Comparison of ENCODE assay signal across 9 cellular contexts in the genomic region with DNA sequence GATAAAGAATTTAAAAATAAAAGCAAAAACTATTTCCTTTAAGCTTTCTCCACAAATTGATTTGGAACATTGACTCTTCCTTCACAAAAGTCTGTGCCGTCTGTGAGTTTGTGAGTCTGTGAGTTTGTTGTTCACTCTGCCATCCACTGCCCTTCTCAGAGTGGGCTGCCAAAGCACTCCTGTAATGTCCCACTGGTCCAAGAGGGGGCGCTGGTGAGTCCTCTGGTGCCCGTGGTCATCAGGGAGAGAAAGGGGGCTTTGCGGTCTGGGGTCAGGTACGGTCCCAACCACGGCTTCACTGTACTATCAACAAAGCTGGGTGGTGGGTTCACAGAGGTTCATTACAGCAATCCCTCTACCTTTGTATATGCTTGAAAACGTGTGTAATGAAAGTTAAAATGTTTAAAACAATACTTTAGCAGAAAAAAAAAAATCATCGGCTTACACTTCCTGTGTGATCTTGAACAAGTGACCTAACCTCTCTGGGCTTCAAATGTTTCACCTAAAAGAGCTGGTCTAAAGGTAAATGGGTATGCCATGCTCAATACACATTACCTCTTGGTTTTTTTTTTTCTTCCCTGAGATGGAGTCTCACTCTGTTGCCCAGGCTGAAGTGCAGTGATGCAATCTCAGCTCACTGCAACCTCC. TPM values are rescaled to one million over a fixed set of nuclear protein-coding genes. Genes with fewer than 3 reads are reported as not detected.
A peak's percentile ranks its signal among the peaks of the same experiment; 100 is the strongest.
DNase-seq lines count a peak whose midpoint lies in the region; ATAC-seq, FAIRE-seq and TF ChIP-seq lines count a peak whose summit lies in the region.
"Had no signal": no experiment of that assay in that cellular context is flagged by ENCODE, and none has a peak within 500 bp of the region (broad histone marks: within the 10 kb centered on the region; RNA-seq: fewer than 3 reads in every experiment).

No MANE protein-coding gene starts in this region.

- CTCF ChIA-PET in Panc1 (lab: Charles Lee) (interaction anchor here (0.5 to 0.9 kb wide), 5 partner anchors 9 to 806 kb away, joined by 3 to 5 read pairs (median 5); no protein-coding TSS in a partner anchor), GM12878 (lab: Yijun Ruan, JAX) (interaction anchor here (0.6 to 5.0 kb wide), 28 partner anchors 9 to 1868 kb away, joined by 3 to 60 read pairs (median 3); a partner anchor contains a TSS)

- H3K27ac ChIP-seq in Panc1 (ENCODE audit: low read length) (no peak overlapping the region), GM12878 (ENCODE audit: control insufficient read depth, insufficient read depth) (no peak overlapping the region)

- no peak for TF ChIP-seq EP300 in GM12878 (IDR thresholded peaks at IDR 0.05; ENCODE audit: borderline replicate concordance in 1 of 2, control insufficient read depth in 1 of 2, low read depth in 2 of 2, low read length in 2 of 2)

- H3K36me3 ChIP-seq in Panc1 (ENCODE audit: control insufficient read depth, insufficient read depth, low read length) (no peaks in the 10 kb centered on the region), GM12878 (ENCODE audit: control insufficient read depth in 2 of 2, insufficient read depth in 2 of 2, low read length in 1 of 2) (no peaks in the 10 kb centered on the region; a peak in 1 of 4 replicates)

- H3K4me2 ChIP-seq in GM12878 (ENCODE audit: control insufficient read depth, insufficient read depth), result no peak overlapping the region

- no peak overlapping the region for H3K4me3 Mint-ChIP-seq in mesothelial cell of epicardium
- H3K4me3 Mint-ChIP-seq: T-helper 1 cell treated with Interleukin-12 subunit alpha and Interleukin-12 subunit beta and Interleukin-4 antibody, amounts not matched to agents 30 μg/mL and 1 μg/mL, for 36 hours had no signal

- TF ChIP-seq RAD21 in GM12878 (IDR thresholded peaks at IDR 0.05; ENCODE audit: insufficient read depth, low read depth, low read length), result 0 out of 2 replicates have a peak, but pooled peaks have one; percentile 21

- BruUV-seq in Panc1 (replicated peaks; lab: Mats Ljungman, UMichigan) (no TSS peak), GM12878 (replicated peaks; lab: Mats Ljungman, UMichigan) (no TSS peak)

- H3K27ac Mint-ChIP-seq in mesothelial cell of epicardium, result no peak overlapping the region
- H3K27ac Mint-ChIP-seq: T-helper 1 cell treated with Interleukin-12 subunit alpha and Interleukin-12 subunit beta and Interleukin-4 antibody, amounts not matched to agents 30 μg/mL and 1 μg/mL, for 36 hours had no signal

- no peaks in the 10 kb centered on the region for H4K20me1 ChIP-seq in GM12878 (ENCODE audit: control insufficient read depth, insufficient read depth)

- peak; percentile 72 for TF ChIP-seq CTCF in GM12865 (IDR thresholded peaks at IDR 0.05; ENCODE audit: insufficient read depth, low read depth, low read length, missing control alignments)
- peak; percentile 95 for TF ChIP-seq CTCF in Panc1 (IDR thresholded peaks at IDR 0.05)
- peak; percentile 55 to 80 (median 74) for TF ChIP-seq CTCF in GM12878 (IDR thresholded peaks at IDR 0.05 in 2 of 3, conservative IDR thresholded peaks at IDR 0.05 in 1 of 3; ENCODE audit: control insufficient read depth in 2 of 3, extremely low read depth in 1 of 3, insufficient read depth in 1 of 3, low read depth in 3 of 3, low read length in 3 of 3)
- TF ChIP-seq CTCF in mesothelial cell of epicardium (IDR thresholded peaks at IDR 0.05; ENCODE audit: unreplicated experiment), result peak; percentile 41

- in situ Hi-C loops in Panc1 (cut with HindIII; ENCODE audit: low pct_unique_long_range_greater_than_20kb, low sequenced_read_pairs), result no loop called here
- in situ Hi-C loops in GM12878 (cut with MboI), result loop anchor here (10.0 to 25.0 kb wide), 2 partner anchors 453 to 621 kb away; a partner anchor contains a TSS

- SMC1A ChIA-PET in GM12878 (lab: Charles Lee; ENCODE audit: uncharacterized antibody, unreplicated experiment), result interaction anchor here (0.6 to 1.8 kb wide), 5 partner anchors 10 to 618 kb away, joined by 3 to 6 read pairs (median 4); a partner anchor contains a TSS

- intact Hi-C loops in Panc1 (cut with micrococcal nuclease; ENCODE audit: unreplicated experiment), result loop anchor here (10.0 kb wide), 1 partner anchor 211 kb away; no protein-coding TSS in a partner anchor
- intact Hi-C loops in GM12878 (cut with micrococcal nuclease; ENCODE audit: unreplicated experiment), result loop anchor here (5.0 to 10.0 kb wide), 2 partner anchors 461 to 603 kb away; a partner anchor contains a TSS

- H3K4me1 ChIP-seq in Panc1 (ENCODE audit: control insufficient read depth, insufficient read depth, low read length), result peaks cover 6% of the 10 kb centered on the region
- H3K4me1 ChIP-seq in GM12878 (ENCODE audit: control insufficient read depth, insufficient read depth, low read length), result no peaks in the 10 kb centered on the region; the same call in 1 of the 2 replicates

- RAD21 ChIA-PET in GM12878 (lab: Charles Lee; ENCODE audit: unreplicated experiment), result no interaction called here

- DNase-seq in GM12865 (ENCODE audit: low read depth), result peak; percentile 22
- no peak for DNase-seq in Panc1 (ENCODE audit: low read depth, low spot score)
- no peak for DNase-seq in GM12878 (ENCODE audit: low read depth, low spot score)
- DNase-seq in mesothelial cell of epicardium (ENCODE audit: low spot score in 2 of 2, unreplicated experiment in 2 of 2), result peak in 1 of 2 experiments; percentile 62
- no peak for DNase-seq in AML-193 (lab: John Stamatoyannopoulos, UW)
- DNase-seq in DMS153 treated with DMSO at 0.1 percent for 48 hours (lab: John Stamatoyannopoulos, UW; ENCODE audit: unreplicated experiment), result no peak

- H3K36me3 Mint-ChIP-seq in mesothelial cell of epicardium, result no peaks in the 10 kb centered on the region

- peaks cover 54% of the 10 kb centered on the region for H3K27me3 Mint-ChIP-seq in mesothelial cell of epicardium (ENCODE audit: low read depth)

- H3K9me3 Mint-ChIP-seq in mesothelial cell of epicardium, result no peaks in the 10 kb centered on the region
- H3K9me3 Mint-ChIP-seq: T-helper 1 cell treated with Interleukin-12 subunit alpha and Interleukin-12 subunit beta and Interleukin-4 antibody, amounts not matched to agents 30 μg/mL and 1 μg/mL, for 36 hours had no signal

- H2AFZ ChIP-seq in GM12878 (ENCODE audit: control insufficient read depth, low read depth, low read length), result no peak overlapping the region

- 28% methylated on average over 8 of the region's 8 CpGs for WGBS in GM12878 (ENCODE audit: insufficient coverage, insufficient replicate concordance, low lambda C conversion rate, missing lambda C conversion rate)

- no peaks in the 10 kb centered on the region for H3K79me2 ChIP-seq in GM12878 (ENCODE audit: control insufficient read depth, insufficient read depth, low read length)

- peaks cover 12% of the 10 kb centered on the region for H3K4me1 Mint-ChIP-seq in mesothelial cell of epicardium

- H3K9ac ChIP-seq in GM12878 (ENCODE audit: control insufficient read depth, insufficient read depth, low read length), result no peak overlapping the region

- ATAC-seq in Panc1 (no peak), GM12878 (peak; percentile 26; the same call in 2 of the 3 replicates), GM21381 (IDR thresholded peaks at IDR 0.05; ENCODE audit: unreplicated experiment) (no peak), GM21528 (IDR thresholded peaks at IDR 0.05; ENCODE audit: low FRiP score, unreplicated experiment) (no peak)

- H3K9me3 ChIP-seq in Panc1 (ENCODE audit: control insufficient read depth, insufficient read depth, low read depth, low read length) (no peaks in the 10 kb centered on the region), GM12878 (replicated peaks; ENCODE audit: control insufficient read depth, insufficient read depth, low read length) (no peaks in the 10 kb centered on the region)

- H3K4me3 ChIP-seq in GM12865 (ENCODE audit: low read depth, low read length), result no peak overlapping the region
- no peak overlapping the region for H3K4me3 ChIP-seq in Panc1 (ENCODE audit: low read depth in 2 of 2, low read length in 2 of 2)
- H3K4me3 ChIP-seq in GM12878, result no peak overlapping the region

- no peak for FAIRE-seq in GM12878 (lab: Jason Lieb, UNC)

- POLR2A ChIA-PET in Panc1 (lab: Charles Lee), result no interaction called here
- POLR2A ChIA-PET in GM12878 (lab: Charles Lee), result no interaction called here

- H3K27me3 ChIP-seq in Panc1 (ENCODE audit: control insufficient read depth, insufficient read depth, low read length) (no peaks in the 10 kb centered on the region), GM12878 (replicated peaks in 1 of 2; ENCODE audit: control insufficient read depth in 2 of 2, insufficient read depth in 2 of 2, low read length in 1 of 2) (peaks cover 0 to 4% of the 10 kb centered on the region in 2 experiments; a peak in 1 of 4 replicates)

- no peak for TF ChIP-seq POLR2A in GM12878 (IDR thresholded peaks at IDR 0.05; ENCODE audit: low read depth, low read length)

TF ChIP-seq in GM12878, 131 proteins besides CTCF, POLR2A, EP300 and RAD21:
- TF ChIP-seq SMC3 (IDR thresholded peaks at IDR 0.05; ENCODE audit: borderline replicate concordance, low read length) (0 out of 2 replicates have a peak, but pooled peaks have one; percentile 19), SMARCA5 (IDR thresholded peaks at IDR 0.05) (peak; percentile 76; the same call in 1 of the 2 replicates), WRNIP1 (IDR thresholded peaks at IDR 0.05; ENCODE audit: borderline replicate concordance, low read depth, low read length) (no peak)

RNA-seq across cellular contexts. Expression of a gene that starts 5.6 kb away (rescaled TPM):
- total RNA-seq in Panc1 (2021; ENCODE audit: unreplicated experiment) (not detected), GM12878 (2014; rRNA removed) (not detected in 2 replicates), GM12878 (2014; rRNA removed; fragmentation: Illumina TruSeq; extraction: Trizol) (not detected in 2 replicates), GM12878 (2021) (not detected in 2 replicates), mesothelial cell of epicardium (not detected in 3 replicates)
- polyA plus RNA-seq in Panc1 (2012; ENCODE audit: insufficient read length), result not detected
- not detected in 2 replicates for total RNA-seq in GM12878 (2013; cell fraction: nucleolus; rRNA removed)
- polyA plus RNA-seq in GM12878 (2011; ENCODE audit: low read depth), result not detected
- polyA plus RNA-seq in GM12878 (2011; rRNA removed) (not detected in 2 replicates), GM12878 (2014; fragmentation: Illumina TruSeq; extraction: Trizol) (not detected in 2 replicates), GM12878 (2014; fragmentation: Nextera tagmentation; extraction: Ambion mirVana) (not detected), GM12878 (2014; rRNA removed) (not detected in 2 replicates), GM12878 (2016; fragmentation: Nextera tagmentation; extraction: Ambion mirVana) (not detected)
- polyA plus RNA-seq in GM12878 (2011; cell fraction: cytosol; rRNA removed), result not detected in 2 replicates
- polyA plus RNA-seq in GM12878 (2011; cell fraction: nucleus; rRNA removed), result not detected in 2 replicates
- polyA plus RNA-seq in GM12878 (2012), result not detected in 2 replicates
- not detected in 2 replicates for polyA minus RNA-seq in GM12878 (2011; rRNA and poly(A)+ RNA removed)
- polyA minus RNA-seq in GM12878 (2011; cell fraction: cytosol; rRNA and poly(A)+ RNA removed), result not detected in 2 replicates
- polyA minus RNA-seq in GM12878 (2011; cell fraction: nucleus; rRNA and poly(A)+ RNA removed), result not detected in 2 replicates

Comparison
In these comparisons a context has a peak if more than half of its experiments do, and no peak if none do; other contexts are left out.
1. CTCF ChIP-seq: peak in every context shown above with its lines; median percentile 95 in Panc1; 74 in GM12878; 72 in GM12865; 41 in mesothelial cell of epicardium.